In the genomic region with DNA sequence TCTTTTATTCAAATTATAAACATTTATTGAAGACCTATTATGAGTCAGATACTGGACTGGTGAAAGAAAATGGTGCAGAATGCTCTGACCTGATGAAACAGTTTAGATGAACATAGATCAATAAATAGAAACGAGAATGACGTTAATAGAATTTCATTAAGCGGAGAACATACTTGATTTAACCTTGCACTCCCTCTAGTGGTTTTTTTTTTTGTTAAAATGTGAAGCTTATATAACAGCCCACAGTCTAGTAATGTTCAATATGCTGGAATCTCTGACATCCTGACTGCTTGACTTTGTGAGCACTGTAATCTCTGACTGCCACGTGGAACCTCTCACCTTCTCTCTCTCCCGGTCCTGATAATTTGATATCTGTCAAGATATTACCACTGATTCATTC, we compare ENCODE assay signal across 8 cellular contexts. TPM values are rescaled to one million over a fixed set of nuclear protein-coding genes. Genes with fewer than 3 reads are reported as not detected.
DNase-seq lines count a peak whose midpoint lies in the region; ATAC-seq, FAIRE-seq and TF ChIP-seq lines count a peak whose summit lies in the region.

No MANE protein-coding gene starts in this region.

- FAIRE-seq in small intestine (lab: Jason Lieb, UNC), result no peak

- DNase-seq in DMS53 (lab: John Stamatoyannopoulos, UW), result peak; percentile 49
- DNase-seq in DMS53 treated with DMSO at 0.1 percent for 48 hours (lab: John Stamatoyannopoulos, UW; ENCODE audit: unreplicated experiment), result no peak
- peak; percentile 65 for DNase-seq in OCI-M1 (lab: John Stamatoyannopoulos, UW)
- DNase-seq in fibroblast of the conjunctiva (ENCODE audit: low read depth), result peak; percentile 23
- peak; percentile 32 for DNase-seq in small intestine
- no peak for DNase-seq in NK-92 treated with Interleukin-12 subunit alpha and Interleukin-12 subunit beta, amount 100 ng/mL, for 24 hours (lab: John Stamatoyannopoulos, UW)
- DNase-seq in GM13976 (ENCODE audit: low spot score), result no peak

- no peaks in the 10 kb centered on the region for H3K9me3 ChIP-seq in small intestine (ENCODE audit: control insufficient read depth, low read depth)

- ATAC-seq in HG02970 (IDR thresholded peaks at IDR 0.05; ENCODE audit: low FRiP score, unreplicated experiment), result no peak

- in situ Hi-C loops in GM13976 (cut with MboI; ENCODE audit: low sequenced_read_pairs, unreplicated experiment), result loop anchor here (25.0 kb wide), 2 partner anchors 253 to 528 kb away; a partner anchor contains a TSS

- no peak overlapping the region for H3K27ac ChIP-seq in small intestine (ENCODE audit: low read depth in 1 of 2, low read length in 1 of 2)

- no peak overlapping the region for H3K4me3 ChIP-seq in small intestine (ENCODE audit: low read depth in 1 of 2, low read length in 2 of 2)

- no peak for TF ChIP-seq CTCF in GM13976 (IDR thresholded peaks at IDR 0.05; ENCODE audit: borderline replicate concordance, control extremely low read depth, extremely low read depth, insufficient read depth, missing control alignments)

- H3K4me1 ChIP-seq in small intestine (ENCODE audit: control insufficient read depth in 2 of 2, insufficient read depth in 1 of 2, low read depth in 1 of 2, low read length in 1 of 2), result no peaks in the 10 kb centered on the region

- no peaks in the 10 kb centered on the region for H3K27me3 ChIP-seq in small intestine (ENCODE audit: control insufficient read depth in 2 of 2, insufficient read depth in 2 of 2, low read length in 2 of 2)

- no peaks in the 10 kb centered on the region for H3K36me3 ChIP-seq in small intestine (ENCODE audit: control insufficient read depth in 2 of 2, insufficient read depth in 2 of 2, low read length in 2 of 2)

- 8 to 15% (median 13%) methylated on average over 5 of the region's 5 CpGs for WGBS in small intestine, 3 donors

RNA-seq across cellular contexts. Expression of a gene that starts 32.3 kb away (rescaled TPM):
- polyA plus RNA-seq in small intestine, result 10 to 100 TPM; 11.3 to 21.5 (median 16.6) TPM

Comparison
In these comparisons a context has a peak if more than half of its experiments do, and no peak if none do; other contexts are left out.
1. DNase-seq: peak in DMS53 (single experiment), OCI-M1 (single experiment), fibroblast of the conjunctiva (single experiment) and small intestine (single experiment); none in DMS53 treated with DMSO at 0.1 percent for 48 hours (single experiment), NK-92 treated with Interleukin-12 subunit alpha and Interleukin-12 subunit beta, amount 100 ng/mL, for 24 hours (single experiment) and GM13976 (single experiment).